ENCODE assay signal across 21 cellular contexts in the genomic region with DNA sequence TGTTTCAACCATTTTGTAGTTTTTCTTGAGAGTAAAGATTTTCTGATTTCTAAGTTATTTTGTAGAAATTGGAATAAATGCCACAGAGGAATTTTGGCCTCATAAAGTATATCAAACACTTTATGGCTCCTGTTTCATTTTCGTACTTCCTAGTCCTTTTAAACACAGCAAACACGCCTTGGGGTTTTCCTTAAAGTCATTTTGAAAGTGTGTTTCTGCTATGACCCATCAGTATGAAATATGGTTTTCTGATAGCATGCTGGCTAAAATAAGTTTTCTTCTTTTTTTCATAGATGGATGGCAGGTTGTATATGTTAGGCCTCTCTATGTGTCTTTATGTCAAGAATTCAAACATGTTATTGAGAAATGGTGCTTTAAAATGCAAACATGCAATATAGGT.
"Had no signal": no experiment of that assay in that cellular context is flagged by ENCODE, and none has a peak within 500 bp of the region (broad histone marks: within the 10 kb centered on the region; RNA-seq: fewer than 3 reads in every experiment).

No MANE protein-coding gene starts in this region.

- H3K4me3 ChIP-seq: adrenal gland, breast epithelium, coronary artery, lung, sigmoid colon, tibial artery had no signal

- H3K4me1 Mint-ChIP-seq: nephron progenitor cell; stimulated activated memory B cell treated with anti-CD40 and anti-IgM and Interleukin-4, amounts not matched to agents 10 μg/mL and 1 μg/mL and 100 μg/mL, for 72 hours had no signal

- H3K4me1 ChIP-seq: adrenal gland, breast epithelium, sigmoid colon, tibial artery had no signal

- DNase-seq: activated CD4-positive, alpha-beta memory T cell treated with anti-CD3 and anti-CD28 coated beads for 36 hours; activated gamma-delta T cell treated with Interleukin-2 at 50 U/mL for 16 hours; activated T-cell treated with anti-CD3 and anti-CD28 coated beads for 4 hours; adrenal gland; erythroblast; foreskin melanocyte; glutamatergic neuron; hippocampal formation; islet precursor cell; midbrain; nephron progenitor cell; nucleus accumbens; sigmoid colon; stimulated activated CD4-positive, alpha-beta T cell treated with anti-CD3 and anti-CD28 coated beads, Interleukin-4, amount 100 ng/mL, for 4 hours; tibial artery had no signal

- H3K27me3 Mint-ChIP-seq: activated CD4-positive, alpha-beta memory T cell treated with anti-CD3 and anti-CD28 coated beads for 36 hours; stimulated activated memory B cell treated with anti-CD40 and anti-IgM and Interleukin-4, amounts not matched to agents 10 μg/mL and 1 μg/mL and 100 μg/mL, for 72 hours had no signal

- H3K27ac Mint-ChIP-seq: activated CD4-positive, alpha-beta memory T cell treated with anti-CD3 and anti-CD28 coated beads for 36 hours; activated naive CD4-positive, alpha-beta T cell treated with anti-CD3 and anti-CD28 coated beads, Interleukin-2, amount 50 U/mL, for 72 hours; activated T-helper 1 cell treated with anti-CD3 and anti-CD28 coated beads, Interleukin-12 subunit alpha, Interleukin-12 subunit beta, Interleukin-2, Interleukin-4 antibody, amounts not matched to agents 30 ng/mL and 10 ng/mL and 1 ng/mL, durations not matched to agents 14 hours and 24 hours and 36 hours; nephron progenitor cell; stimulated activated memory B cell treated with anti-CD40 and anti-IgM and Interleukin-4, amounts not matched to agents 10 μg/mL and 1 μg/mL and 100 μg/mL, for 72 hours had no signal

- H3K27me3 ChIP-seq: adrenal gland, breast epithelium, sigmoid colon, tibial artery had no signal

- H3K36me3 ChIP-seq: adrenal gland, breast epithelium, sigmoid colon, tibial artery had no signal

- ATAC-seq: activated naive CD4-positive, alpha-beta T cell treated with anti-CD3 and anti-CD28 coated beads, Interleukin-2, amount 50 U/mL, for 72 hours; stimulated activated memory B cell treated with anti-CD40 and anti-IgM and Interleukin-4, amounts not matched to agents 10 μg/mL and 1 μg/mL and 100 μg/mL, for 72 hours had no signal

- H3K27ac ChIP-seq: adrenal gland, breast epithelium, coronary artery, sigmoid colon, tibial artery had no signal

- H3K36me3 Mint-ChIP-seq: activated CD4-positive, alpha-beta memory T cell treated with anti-CD3 and anti-CD28 coated beads for 36 hours; activated naive CD4-positive, alpha-beta T cell treated with anti-CD3 and anti-CD28 coated beads, Interleukin-2, amount 50 U/mL, for 72 hours; stimulated activated memory B cell treated with anti-CD40 and anti-IgM and Interleukin-4, amounts not matched to agents 10 μg/mL and 1 μg/mL and 100 μg/mL, for 72 hours had no signal

- H3K9me3 Mint-ChIP-seq: nephron progenitor cell; stimulated activated memory B cell treated with anti-CD40 and anti-IgM and Interleukin-4, amounts not matched to agents 10 μg/mL and 1 μg/mL and 100 μg/mL, for 72 hours had no signal

- H3K4me3 Mint-ChIP-seq: activated CD4-positive, alpha-beta memory T cell treated with anti-CD3 and anti-CD28 coated beads for 36 hours; activated T-helper 1 cell treated with anti-CD3 and anti-CD28 coated beads, Interleukin-12 subunit alpha, Interleukin-12 subunit beta, Interleukin-2, Interleukin-4 antibody, amounts not matched to agents 30 ng/mL and 10 ng/mL and 1 ng/mL, durations not matched to agents 14 hours and 24 hours and 36 hours; nephron progenitor cell; stimulated activated memory B cell treated with anti-CD40 and anti-IgM and Interleukin-4, amounts not matched to agents 10 μg/mL and 1 μg/mL and 100 μg/mL, for 72 hours had no signal

- H3K9me3 ChIP-seq: adrenal gland, breast epithelium, sigmoid colon, tibial artery had no signal
